ENCODE assay signal across 16 cellular contexts in genomic region chr20:63186528-63187316, GRCh38. TPM values are rescaled to one million over a fixed set of nuclear protein-coding genes. Genes with fewer than 3 reads are reported as not detected.
DNase-seq lines count a peak whose midpoint lies in the region; ATAC-seq and TF ChIP-seq lines count a peak whose summit lies in the region.
"Had no signal": no experiment of that assay in that cellular context is flagged by ENCODE, and none has a peak within 500 bp of the region (broad histone marks: within the 10 kb centered on the region; RNA-seq: fewer than 3 reads in every experiment).

No MANE protein-coding gene starts in this region.

- H3K9me3 ChIP-seq in adrenal gland (replicated peaks in 1 of 3), result no peaks in the 10 kb centered on the region
- H3K9me3 ChIP-seq: vagina had no signal

- WGBS in adrenal gland, 4 donors, result 85 to 91% (median 88%) methylated on average over 2 to 8 of the region's 8 CpGs

- intact Hi-C loops in adrenal gland (cut with DNase I), result no loop called here

- H3K4me1 ChIP-seq in foreskin keratinocyte (no peaks in the 10 kb centered on the region), adrenal gland (replicated peaks in 1 of 2) (no peaks in the 10 kb centered on the region)
- H3K4me1 ChIP-seq: vagina had no signal

- DNase-seq in 8988T, result peak; percentile 77
- peak; percentile 62 for DNase-seq in ELR (ENCODE audit: low read depth)
- peak; percentile 37 for DNase-seq in RPMI7951 (ENCODE audit: low read depth)
- DNase-seq in foreskin keratinocyte, result peak in 1 of 2 donors; percentile 28
- no peak for DNase-seq in adrenal gland
- no peak for DNase-seq in SK-N-DZ (ENCODE audit: low spot score)
- DNase-seq: activated CD4-positive, alpha-beta T cell treated with anti-CD3 and anti-CD28 coated beads, Interleukin-2, amount 50 U/mL, for 48 hours; AML-193; NCI-H2171 treated with DMSO at 0.1 percent for 48 hours; stimulated activated CD4-positive, alpha-beta T cell treated with anti-CD3 and anti-CD28 coated beads, Interleukin-1b, Interleukin-23, amount 100 ng/mL, for 48 hours; T-helper 9 cell had no signal

- TF ChIP-seq POLR2A in adrenal gland (IDR thresholded peaks at IDR 0.05), result no peak

- peaks cover 9% of the 10 kb centered on the region for H3K27me3 ChIP-seq in foreskin keratinocyte
- peaks cover 3% of the 10 kb centered on the region for H3K27me3 ChIP-seq in adrenal gland
- H3K27me3 ChIP-seq: vagina had no signal

- TF ChIP-seq CTCF in foreskin keratinocyte (conservative IDR thresholded peaks at IDR 0.05) (peak; percentile 49), adrenal gland (IDR thresholded peaks at IDR 0.05) (no peak)

- no peak overlapping the region for H3K4me3 ChIP-seq in adrenal gland
- H3K4me3 ChIP-seq: vagina had no signal

- no peaks in the 10 kb centered on the region for H3K36me3 ChIP-seq in adrenal gland (replicated peaks in 1 of 2)
- H3K36me3 ChIP-seq: vagina had no signal

- ATAC-seq in foreskin keratinocyte (peak; percentile 46), GM18867 (IDR thresholded peaks at IDR 0.05; ENCODE audit: unreplicated experiment) (no peak), HG02610 (IDR thresholded peaks at IDR 0.05; ENCODE audit: unreplicated experiment) (no peak)
- ATAC-seq: Panc1 had no signal

- H3K27ac ChIP-seq in foreskin keratinocyte (no peak overlapping the region), adrenal gland (no peak overlapping the region)
- H3K27ac ChIP-seq: vagina had no signal

RNA-seq across cellular contexts. Expression of gene YTHDF1, which starts 29.2 kb away (rescaled TPM):
- 21.2 and 22.1 TPM in 2 replicates for total RNA-seq in RPMI7951 (2014; rRNA removed; shearing (Covaris generic))
- total RNA-seq in foreskin keratinocyte (36.2 and 36.4 TPM in 2 replicates), adrenal gland (10 to 100 TPM; 19.5 to 41.9 (median 34.7) TPM)
- polyA plus RNA-seq in foreskin keratinocyte (21.8 and 23.1 TPM in 2 replicates), adrenal gland (10 to 100 TPM; 27.6 to 38.0 (median 29.9) TPM)
- polyA plus RNA-seq in SK-N-DZ (2014; cell fraction: cytosol; rRNA removed), result 41.9 and 44.5 TPM in 2 replicates
- 34.4 and 56.3 TPM in 2 replicates for polyA plus RNA-seq in SK-N-DZ (2014; cell fraction: nucleus; rRNA removed)

RNA-seq across cellular contexts. Expression of gene BIRC7, which starts 49.0 kb away (rescaled TPM):
- not detected in 2 replicates for total RNA-seq in RPMI7951 (2014; rRNA removed; shearing (Covaris generic))
- total RNA-seq in foreskin keratinocyte, result not detected in 2 replicates
- not detected in 2 replicates for polyA plus RNA-seq in foreskin keratinocyte
- total RNA-seq in adrenal gland, result 1 to 10 TPM in 3 of 8 donors, under 1 TPM in 1, not detected in 4; 0.28 to 1.1 (median 1.1) TPM
- polyA plus RNA-seq in adrenal gland, result 1 to 10 TPM in 1 of 3 donors, under 1 TPM in 1, not detected in 1; 0.81 to 1.2 TPM
- 0.28 TPM in 1 of 2 replicates, not detected in the other for polyA plus RNA-seq in SK-N-DZ (2014; cell fraction: cytosol; rRNA removed)
- polyA plus RNA-seq in SK-N-DZ (2014; cell fraction: nucleus; rRNA removed), result 1.8 and 2.2 TPM in 2 replicates
- total RNA-seq: progenitor cell of endocrine pancreas had no signal

Comparison
In these comparisons a context has a peak if more than half of its experiments do, and no peak if none do; other contexts are left out.
1. DNase-seq: peak in 8988T (single experiment), ELR (single experiment) and RPMI7951 (single experiment); none in adrenal gland (0 of 7) and SK-N-DZ (single experiment).